In the genomic region with DNA sequence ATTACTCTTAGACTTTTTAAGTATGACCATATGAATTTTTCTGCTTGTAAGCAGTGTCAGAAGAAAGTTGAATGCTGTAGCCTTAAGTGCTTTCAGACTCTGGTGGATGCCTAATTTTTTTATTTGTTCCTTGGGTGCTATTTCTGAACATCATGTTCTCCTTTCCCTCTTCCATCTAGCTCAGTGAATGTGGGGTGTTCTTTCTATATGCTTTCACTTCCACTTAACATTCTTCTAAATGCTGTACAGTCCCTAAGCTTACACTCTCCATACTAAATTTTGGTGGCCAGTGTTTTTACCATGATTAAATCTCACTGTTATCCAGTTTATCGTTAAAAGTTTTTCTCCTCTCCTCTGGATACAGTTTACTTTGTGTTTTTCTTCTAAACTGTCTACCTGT, we compare ENCODE assay signal across 12 cellular contexts. TPM values are rescaled to one million over a fixed set of nuclear protein-coding genes. Genes with fewer than 3 reads are reported as not detected.
DNase-seq lines count a peak whose midpoint lies in the region; ATAC-seq, FAIRE-seq and TF ChIP-seq lines count a peak whose summit lies in the region.
"Had no signal": no experiment of that assay in that cellular context is flagged by ENCODE, and none has a peak within 500 bp of the region (broad histone marks: within the 10 kb centered on the region; RNA-seq: fewer than 3 reads in every experiment).

No MANE protein-coding gene starts in this region.

- no peak for TF ChIP-seq CTCF in GM12878 (IDR thresholded peaks at IDR 0.05 in 2 of 3, conservative IDR thresholded peaks at IDR 0.05 in 1 of 3; ENCODE audit: control insufficient read depth in 2 of 3, extremely low read depth in 1 of 3, insufficient read depth in 1 of 3, low read depth in 3 of 3, low read length in 3 of 3)

- POLR2A ChIA-PET in GM12878 (lab: Charles Lee), result interaction anchor here (0.6 to 4.5 kb wide), 10 partner anchors 8 to 293 kb away, joined by 3 to 16 read pairs (median 4); a partner anchor contains a TSS

- H3K27me3 Mint-ChIP-seq in activated CD8-positive, alpha-beta memory T cell treated with anti-CD3 and anti-CD28 coated beads, Interleukin-2, amount 10 ng/mL, durations not matched to agents 7 days and 5 days, result no peaks in the 10 kb centered on the region

- peaks cover 69% of the 10 kb centered on the region for H3K4me1 Mint-ChIP-seq in activated CD8-positive, alpha-beta memory T cell treated with anti-CD3 and anti-CD28 coated beads, Interleukin-2, amount 10 ng/mL, durations not matched to agents 7 days and 5 days
- H3K4me1 Mint-ChIP-seq in stimulated activated effector memory CD8-positive, alpha-beta T cell treated with anti-CD3 and anti-CD28 coated beads, Interleukin-12 subunit alpha, Interleukin-12 subunit beta, amount 100 ng/mL, for 72 hours, result peaks cover 62% of the 10 kb centered on the region

- RAD21 ChIA-PET in GM12878 (lab: Charles Lee; ENCODE audit: unreplicated experiment), result interaction anchor here (0.7 to 6.3 kb wide), 11 partner anchors 10 to 319 kb away, joined by 3 to 127 read pairs (median 3); a partner anchor contains a TSS

- H3K4me1 ChIP-seq in GM12878 (ENCODE audit: control insufficient read depth, insufficient read depth, low read length), result 0 out of 2 replicates have a peak, but pooled peaks cover 3% of the 10 kb centered on the region

- CTCF ChIA-PET in activated CD8-positive, alpha-beta memory T cell treated with anti-CD3 and anti-CD28 coated beads, Interleukin-2, amount 10 ng/mL, durations not matched to agents 7 days and 5 days (lab: Charles Lee), result interaction anchor here (1.1 to 8.7 kb wide), 4 partner anchors 8 to 158 kb away, joined by 3 to 113 read pairs (median 8); a partner anchor contains a TSS
- CTCF ChIA-PET in GM12878 (lab: Yijun Ruan, JAX), result interaction anchor here (0.6 to 6.5 kb wide), 10 partner anchors 9 to 345 kb away, joined by 3 to 147 read pairs (median 4); no protein-coding TSS in a partner anchor

- no peak for TF ChIP-seq EP300 in GM12878 (IDR thresholded peaks at IDR 0.05; ENCODE audit: borderline replicate concordance in 1 of 2, control insufficient read depth in 1 of 2, low read depth in 2 of 2, low read length in 2 of 2)

- peak overlapping the region; percentile 17; the same call in 1 of the 2 replicates for H3K9ac ChIP-seq in GM12878 (ENCODE audit: control insufficient read depth, insufficient read depth, low read length)

- peaks cover 4% of the 10 kb centered on the region for H3K9me3 Mint-ChIP-seq in activated CD8-positive, alpha-beta memory T cell treated with anti-CD3 and anti-CD28 coated beads, Interleukin-2, amount 10 ng/mL, durations not matched to agents 7 days and 5 days (ENCODE audit: low read depth)
- H3K9me3 Mint-ChIP-seq in stimulated activated effector memory CD8-positive, alpha-beta T cell treated with anti-CD3 and anti-CD28 coated beads, Interleukin-12 subunit alpha, Interleukin-12 subunit beta, amount 100 ng/mL, for 72 hours, result no peaks in the 10 kb centered on the region

- TF ChIP-seq RAD21 in GM12878 (IDR thresholded peaks at IDR 0.05; ENCODE audit: insufficient read depth, low read depth, low read length), result no peak

- no peaks in the 10 kb centered on the region for H3K27me3 ChIP-seq in GM12878 (replicated peaks in 1 of 2; ENCODE audit: control insufficient read depth in 2 of 2, insufficient read depth in 2 of 2, low read length in 1 of 2)
- H3K27me3 ChIP-seq: sigmoid colon had no signal

- H3K27ac Mint-ChIP-seq in activated CD8-positive, alpha-beta memory T cell treated with anti-CD3 and anti-CD28 coated beads, Interleukin-2, amount 10 ng/mL, durations not matched to agents 7 days and 5 days, result peak overlapping the region; percentile 81
- H3K27ac Mint-ChIP-seq in stimulated activated effector memory CD8-positive, alpha-beta T cell treated with anti-CD3 and anti-CD28 coated beads, Interleukin-12 subunit alpha, Interleukin-12 subunit beta, amount 100 ng/mL, for 72 hours, result peak overlapping the region; percentile 84

- no peak for DNase-seq in activated CD8-positive, alpha-beta memory T cell treated with anti-CD3 and anti-CD28 coated beads, Interleukin-2, amount 10 ng/mL, durations not matched to agents 7 days and 5 days
- DNase-seq in activated CD8-positive, alpha-beta memory T cell treated with anti-CD3 and anti-CD28 coated beads, Interleukin-2, amount 50 U/mL, for 48 hours, result no peak
- peak; percentile 66 for DNase-seq in MV-4-11 (lab: John Stamatoyannopoulos, UW)
- DNase-seq in GM12878 (ENCODE audit: low read depth, low spot score), result no peak
- no peak for DNase-seq in stimulated activated effector memory CD8-positive, alpha-beta T cell treated with anti-CD3 and anti-CD28 coated beads, Interleukin-12 subunit alpha, Interleukin-12 subunit beta, amount 100 ng/mL, for 72 hours (ENCODE audit: low spot score in 2 of 2)
- no peak for DNase-seq in activated effector memory CD4-positive, alpha-beta T cell treated with anti-CD3 and anti-CD28 coated beads, Interleukin-2, amount 50 U/mL, for 16 hours
- DNase-seq: activated gamma-delta T cell, GF-D8, NCI-H526, sigmoid colon had no signal

- BruUV-seq in GM12878 (replicated peaks; lab: Mats Ljungman, UMichigan), result no TSS peak

- peak overlapping the region; percentile 92 for H3K4me3 Mint-ChIP-seq in activated CD8-positive, alpha-beta memory T cell treated with anti-CD3 and anti-CD28 coated beads, Interleukin-2, amount 10 ng/mL, durations not matched to agents 7 days and 5 days
- peak overlapping the region; percentile 87 for H3K4me3 Mint-ChIP-seq in stimulated activated effector memory CD8-positive, alpha-beta T cell treated with anti-CD3 and anti-CD28 coated beads, Interleukin-12 subunit alpha, Interleukin-12 subunit beta, amount 100 ng/mL, for 72 hours

- in situ Hi-C loops in GM12878 (cut with MboI), result no loop called here

- no peak overlapping the region for H2AFZ ChIP-seq in GM12878 (ENCODE audit: control insufficient read depth, low read depth, low read length)

- H3K4me2 ChIP-seq in GM12878 (ENCODE audit: control insufficient read depth, insufficient read depth), result peak overlapping the region; percentile 86

- H4K20me1 ChIP-seq in GM12878 (ENCODE audit: control insufficient read depth, insufficient read depth), result no peaks in the 10 kb centered on the region

- no peak for FAIRE-seq in GM12878 (lab: Jason Lieb, UNC)

- H3K36me3 ChIP-seq in GM12878 (ENCODE audit: control insufficient read depth in 2 of 2, insufficient read depth in 2 of 2, low read length in 1 of 2), result peaks cover 0 to 2% of the 10 kb centered on the region in 2 experiments; a peak in 2 of 4 replicates

- peaks cover 78% of the 10 kb centered on the region for H3K79me2 ChIP-seq in GM12878 (ENCODE audit: control insufficient read depth, insufficient read depth, low read length)

- peak overlapping the region; percentile 95 for H3K4me3 ChIP-seq in GM12878
- H3K4me3 ChIP-seq: sigmoid colon had no signal

- peaks cover 1% of the 10 kb centered on the region; the same call in 2 of the 3 replicates for H3K9me3 ChIP-seq in GM12878 (replicated peaks; ENCODE audit: control insufficient read depth, insufficient read depth, low read length)
- H3K9me3 ChIP-seq: sigmoid colon had no signal

- no peak for ATAC-seq in activated CD8-positive, alpha-beta memory T cell treated with anti-CD3 and anti-CD28 coated beads, Interleukin-2, amount 10 ng/mL, durations not matched to agents 7 days and 5 days
- ATAC-seq in GM12878 (peak; percentile 13), GM21360 (IDR thresholded peaks at IDR 0.05; ENCODE audit: unreplicated experiment) (no peak), GM19455 (IDR thresholded peaks at IDR 0.05; ENCODE audit: unreplicated experiment) (no peak)
- no peak for ATAC-seq in stimulated activated effector memory CD8-positive, alpha-beta T cell treated with anti-CD3 and anti-CD28 coated beads, Interleukin-12 subunit alpha, Interleukin-12 subunit beta, amount 100 ng/mL, for 72 hours

- SMC1A ChIA-PET in GM12878 (lab: Charles Lee; ENCODE audit: uncharacterized antibody, unreplicated experiment), result interaction anchor here (0.8 to 10.9 kb wide), 17 partner anchors 10 to 319 kb away, joined by 3 to 169 read pairs (median 4); a partner anchor contains a TSS

- 55% methylated on average over 1 of the region's 1 CpG for WGBS in GM12878 (ENCODE audit: insufficient coverage, insufficient replicate concordance, low lambda C conversion rate, missing lambda C conversion rate)

- peak overlapping the region; percentile 18; the same call in 1 of the 2 replicates for H3K27ac ChIP-seq in GM12878 (ENCODE audit: control insufficient read depth, insufficient read depth)

- TF ChIP-seq POLR2A in GM12878 (IDR thresholded peaks at IDR 0.05; ENCODE audit: low read depth, low read length), result no peak

- H3K36me3 Mint-ChIP-seq in activated CD8-positive, alpha-beta memory T cell treated with anti-CD3 and anti-CD28 coated beads, Interleukin-2, amount 10 ng/mL, durations not matched to agents 7 days and 5 days, result peaks cover 71% of the 10 kb centered on the region
- H3K36me3 Mint-ChIP-seq in stimulated activated effector memory CD8-positive, alpha-beta T cell treated with anti-CD3 and anti-CD28 coated beads, Interleukin-12 subunit alpha, Interleukin-12 subunit beta, amount 100 ng/mL, for 72 hours, result peaks cover 54% of the 10 kb centered on the region

- intact Hi-C loops in GM12878 (cut with micrococcal nuclease; ENCODE audit: unreplicated experiment), result loop anchor here (10.0 kb wide), 1 partner anchor 312 kb away; a partner anchor contains a TSS

RNA-seq across cellular contexts. Expression of a gene that starts 3.6 kb away (rescaled TPM):
- total RNA-seq in activated CD8-positive, alpha-beta memory T cell treated with anti-CD3 and anti-CD28 coated beads, Interleukin-2, amount 10 ng/mL, durations not matched to agents 7 days and 5 days, result 10 to 100 TPM; 60.0 to 70.7 TPM
- total RNA-seq in GM12878 (2013; cell fraction: nucleolus; rRNA removed), result 11.4 and 13.2 TPM in 2 replicates
- 21.6 and 26.9 TPM in 2 replicates for total RNA-seq in GM12878 (2014; rRNA removed)
- total RNA-seq in GM12878 (2014; rRNA removed; fragmentation: Illumina TruSeq; extraction: Trizol), result 25.0 and 25.7 TPM in 2 replicates
- total RNA-seq in GM12878 (2021), result 23.6 and 24.7 TPM in 2 replicates
- polyA plus RNA-seq in GM12878 (2011; ENCODE audit: low read depth), result 3.9 TPM
- 28.2 and 42.5 TPM in 2 replicates for polyA plus RNA-seq in GM12878 (2011; rRNA removed)
- polyA plus RNA-seq in GM12878 (2011; cell fraction: cytosol; rRNA removed), result 10.3 and 16.8 TPM in 2 replicates
- 8.5 and 12.0 TPM in 2 replicates for polyA plus RNA-seq in GM12878 (2011; cell fraction: nucleus; rRNA removed)
- polyA plus RNA-seq in GM12878 (2012), result 7.5 and 16.6 TPM in 2 replicates
- polyA plus RNA-seq in GM12878 (2014; fragmentation: Illumina TruSeq; extraction: Trizol), result 33.5 and 42.4 TPM in 2 replicates
- 10 to 100 TPM; 20.0 to 26.7 TPM for polyA plus RNA-seq in GM12878 (2014; fragmentation: Nextera tagmentation; extraction: Ambion mirVana)
- 15.9 and 20.4 TPM in 2 replicates for polyA plus RNA-seq in GM12878 (2014; rRNA removed)
- 10 to 100 TPM; 67.4 to 69.4 TPM for polyA plus RNA-seq in GM12878 (2016; fragmentation: Nextera tagmentation; extraction: Ambion mirVana)
- 6.1 and 9.8 TPM in 2 replicates for polyA minus RNA-seq in GM12878 (2011; rRNA and poly(A)+ RNA removed)
- 7.1 TPM in 2 replicates for polyA minus RNA-seq in GM12878 (2011; cell fraction: cytosol; rRNA and poly(A)+ RNA removed)
- 4.8 and 7.1 TPM in 2 replicates for polyA minus RNA-seq in GM12878 (2011; cell fraction: nucleus; rRNA and poly(A)+ RNA removed)
